Comparison of ENCODE assay signal across 12 cellular contexts in genomic region chr3:186258968-186259367, GRCh38.
DNase-seq lines count a peak whose midpoint lies in the region; ATAC-seq and TF ChIP-seq lines count a peak whose summit lies in the region.
"Had no signal": no experiment of that assay in that cellular context is flagged by ENCODE, and none has a peak within 500 bp of the region (broad histone marks: within the 10 kb centered on the region; RNA-seq: fewer than 3 reads in every experiment).

No MANE protein-coding gene starts in this region.

- TF ChIP-seq CTCF in WTC11 (IDR thresholded peaks at IDR 0.05): no peak
- TF ChIP-seq CTCF in vagina (IDR thresholded peaks at IDR 0.05): no peak

- no peak overlapping the region for H3K9ac ChIP-seq in HUES64 (ENCODE audit: low read depth, low read length)

- H3K4me1 Mint-ChIP-seq in WTC11: peaks cover 27% of the 10 kb centered on the region
- peaks cover 15% of the 10 kb centered on the region for H3K4me1 Mint-ChIP-seq in activated CD4-positive, alpha-beta memory T cell treated with anti-CD3 and anti-CD28 coated beads, Interleukin-2, amount 10 ng/mL, durations not matched to agents 7 days and 5 days

- H3K79me2 ChIP-seq in ACC112 (ENCODE audit: control insufficient read depth, insufficient read depth, low read length, unreplicated experiment): no peaks in the 10 kb centered on the region

- H3K4me1 ChIP-seq in ACC112 (ENCODE audit: control insufficient read depth, insufficient read depth, low read length, unreplicated experiment): peaks cover 25% of the 10 kb centered on the region
- H3K4me1 ChIP-seq in HUES64 (ENCODE audit: insufficient read depth, low read length): peaks cover 14% of the 10 kb centered on the region
- peaks cover 9% of the 10 kb centered on the region for H3K4me1 ChIP-seq in vagina
- H3K4me1 ChIP-seq: breast epithelium had no signal

- peak; percentile 2 for ATAC-seq in WTC11
- ATAC-seq in HG03342 (IDR thresholded peaks at IDR 0.05; ENCODE audit: unreplicated experiment): no peak

- no peaks in the 10 kb centered on the region for H3K9me3 Mint-ChIP-seq in WTC11
- H3K9me3 Mint-ChIP-seq in activated CD4-positive, alpha-beta memory T cell treated with anti-CD3 and anti-CD28 coated beads, Interleukin-2, amount 10 ng/mL, durations not matched to agents 7 days and 5 days: no peaks in the 10 kb centered on the region

- H3K27ac Mint-ChIP-seq in WTC11: peak overlapping the region; percentile 40; the same call in 1 of the 2 replicates
- H3K27ac Mint-ChIP-seq in activated CD4-positive, alpha-beta memory T cell treated with anti-CD3 and anti-CD28 coated beads, Interleukin-2, amount 10 ng/mL, durations not matched to agents 7 days and 5 days: no peak overlapping the region
- H3K27ac Mint-ChIP-seq: activated CD8-positive, alpha-beta memory T cell treated with anti-CD3 and anti-CD28 coated beads, Interleukin-2, amount 10 ng/mL, durations not matched to agents 7 days and 5 days had no signal

- TF ChIP-seq POLR2A in vagina (IDR thresholded peaks at IDR 0.05): no peak

- no peaks in the 10 kb centered on the region for H3K27me3 ChIP-seq in ACC112 (ENCODE audit: insufficient read depth, low read length)
- no peaks in the 10 kb centered on the region for H3K27me3 ChIP-seq in HUES64 (ENCODE audit: insufficient read depth, low read length)
- no peaks in the 10 kb centered on the region for H3K27me3 ChIP-seq in vagina
- H3K27me3 ChIP-seq: breast epithelium, tibial nerve had no signal

- H3K4me3 ChIP-seq in ACC112 (ENCODE audit: low read depth, low read length) (peak overlapping the region; percentile 61; the same call in 1 of the 2 replicates), HUES64 (ENCODE audit: low read length) (peak overlapping the region; percentile 10; the same call in 1 of the 2 replicates), vagina (no peak overlapping the region)
- H3K4me3 ChIP-seq: breast epithelium, tibial nerve had no signal

- intact Hi-C loops in vagina (cut with DNase I): no loop called here

- peak; percentile 31 for DNase-seq in WTC11 (ENCODE audit: low spot score)
- DNase-seq in islet precursor cell: peak; percentile 96
- DNase-seq in G401 (ENCODE audit: low spot score): no peak
- no peak for DNase-seq in vagina (ENCODE audit: extremely low spot score in 2 of 2)
- no peak for DNase-seq in activated CD4-positive, alpha-beta memory T cell treated with anti-CD3 and anti-CD28 coated beads, Interleukin-2, amount 10 ng/mL, durations not matched to agents 7 days and 5 days

- peak overlapping the region; percentile 56; the same call in 1 of the 2 replicates for H3K27ac ChIP-seq in ACC112 (ENCODE audit: low read depth, low read length)
- H3K27ac ChIP-seq in HUES64 (ENCODE audit: low read depth, low read length): no peak overlapping the region
- no peak overlapping the region for H3K27ac ChIP-seq in vagina
- H3K27ac ChIP-seq: breast epithelium, tibial nerve, VCaP had no signal

- H3K9me3 ChIP-seq in HUES64 (ENCODE audit: insufficient read depth, low read depth, low read length): no peaks in the 10 kb centered on the region
- no peaks in the 10 kb centered on the region for H3K9me3 ChIP-seq in vagina
- H3K9me3 ChIP-seq: breast epithelium, tibial nerve had no signal

- no peaks in the 10 kb centered on the region for H3K36me3 Mint-ChIP-seq in WTC11
- no peaks in the 10 kb centered on the region for H3K36me3 Mint-ChIP-seq in activated CD4-positive, alpha-beta memory T cell treated with anti-CD3 and anti-CD28 coated beads, Interleukin-2, amount 10 ng/mL, durations not matched to agents 7 days and 5 days (ENCODE audit: low read depth)
- H3K36me3 Mint-ChIP-seq: activated CD8-positive, alpha-beta memory T cell treated with anti-CD3 and anti-CD28 coated beads, Interleukin-2, amount 10 ng/mL, durations not matched to agents 7 days and 5 days had no signal

- CTCF ChIA-PET in WTC11 (lab: Charles Lee): interaction anchor here (0.5 to 6.5 kb wide), 48 partner anchors 8 to 582 kb away, joined by 3 to 117 read pairs (median 5); partner anchors contain the start of gene ETV5
- CTCF ChIA-PET in activated CD4-positive, alpha-beta memory T cell treated with anti-CD3 and anti-CD28 coated beads, Interleukin-2, amount 10 ng/mL, durations not matched to agents 7 days and 5 days (lab: Charles Lee): interaction anchor here (0.7 to 5.6 kb wide), 13 partner anchors 10 to 356 kb away, joined by 3 to 110 read pairs (median 5); no protein-coding TSS in a partner anchor

- 41% methylated on average over 12 of the region's 12 CpGs for WGBS in HUES64

- no peaks in the 10 kb centered on the region; the same call in 1 of the 2 replicates for H3K27me3 Mint-ChIP-seq in WTC11 (ENCODE audit: low read depth)
- H3K27me3 Mint-ChIP-seq in activated CD4-positive, alpha-beta memory T cell treated with anti-CD3 and anti-CD28 coated beads, Interleukin-2, amount 10 ng/mL, durations not matched to agents 7 days and 5 days: peaks cover 13% of the 10 kb centered on the region

- H3K36me3 ChIP-seq in ACC112 (ENCODE audit: insufficient read depth, low read length): no peaks in the 10 kb centered on the region
- no peaks in the 10 kb centered on the region for H3K36me3 ChIP-seq in HUES64 (ENCODE audit: insufficient read depth, low read length)
- H3K36me3 ChIP-seq in vagina: no peaks in the 10 kb centered on the region
- H3K36me3 ChIP-seq: breast epithelium, tibial nerve had no signal

- POLR2A ChIA-PET in WTC11 (lab: Charles Lee): interaction anchor here (0.6 to 1.1 kb wide), 3 partner anchors 275 to 509 kb away, joined by 3 to 5 read pairs (median 4); no protein-coding TSS in a partner anchor
- POLR2A ChIA-PET in activated CD4-positive, alpha-beta memory T cell treated with anti-CD3 and anti-CD28 coated beads, Interleukin-2, amount 10 ng/mL, durations not matched to agents 7 days and 5 days (lab: Charles Lee): interaction anchor here (2.4 kb wide), 1 partner anchor 281 kb away, joined by 6 read pairs; no protein-coding TSS in a partner anchor

- peak overlapping the region; percentile 41 for H3K4me3 Mint-ChIP-seq in WTC11
- H3K4me3 Mint-ChIP-seq in activated CD4-positive, alpha-beta memory T cell treated with anti-CD3 and anti-CD28 coated beads, Interleukin-2, amount 10 ng/mL, durations not matched to agents 7 days and 5 days: no peak overlapping the region
- H3K4me3 Mint-ChIP-seq: activated CD8-positive, alpha-beta memory T cell treated with anti-CD3 and anti-CD28 coated beads, Interleukin-2, amount 10 ng/mL, durations not matched to agents 7 days and 5 days had no signal

- in situ Hi-C loops in G401 (cut with HindIII; ENCODE audit: low sequenced_read_pairs): no loop called here

- H2AFZ ChIP-seq in ACC112 (ENCODE audit: low read length, unreplicated experiment): peak overlapping the region; percentile 73

TF ChIP-seq in WTC11, 78 proteins besides CTCF, POLR2A, EP300 and RAD21:
- TF ChIP-seq FOXK1 (CRISPR knock-in tag; IDR thresholded peaks at IDR 0.05) (no peak), ATF1 (CRISPR knock-in tag; IDR thresholded peaks at IDR 0.05) (no peak), ZSCAN18 (CRISPR knock-in tag; IDR thresholded peaks at IDR 0.05) (no peak), ZNF263 (CRISPR knock-in tag; IDR thresholded peaks at IDR 0.05; ENCODE audit: low read depth) (no peak), ZNF138 (CRISPR knock-in tag; conservative IDR thresholded peaks at IDR 0.05) (no peak), SMAD4 (CRISPR knock-in tag; IDR thresholded peaks at IDR 0.05) (no peak), TCF7 (CRISPR knock-in tag; IDR thresholded peaks at IDR 0.05; ENCODE audit: low read depth) (no peak), E2F4 (CRISPR knock-in tag; IDR thresholded peaks at IDR 0.05; ENCODE audit: borderline replicate concordance, low read depth) (no peak)

Comparison
In these comparisons a context has a peak if more than half of its experiments do, and no peak if none do; other contexts are left out.
1. H3K4me3 ChIP-seq: peak in ACC112 (single experiment) and HUES64 (single experiment); none in vagina (0 of 2).
2. DNase-seq: peak in WTC11 (single experiment) and islet precursor cell (single experiment); none in G401 (single experiment), vagina (0 of 2) and activated CD4-positive, alpha-beta memory T cell treated with anti-CD3 and anti-CD28 coated beads, Interleukin-2, amount 10 ng/mL, durations not matched to agents 7 days and 5 days (single experiment).